In genomic region chr11:41978951-41979350, GRCh38 we compare ENCODE assay signal across 19 cellular contexts.
DNase-seq lines count a peak whose midpoint lies in the region; FAIRE-seq and TF ChIP-seq lines count a peak whose summit lies in the region.
"Had no signal": no experiment of that assay in that cellular context is flagged by ENCODE, and none has a peak within 500 bp of the region (broad histone marks: within the 10 kb centered on the region; RNA-seq: fewer than 3 reads in every experiment).

No MANE protein-coding gene starts in this region.

- intact Hi-C loops in head of caudate nucleus (cut with DNase I), result no loop called here
- intact Hi-C loops in activated naive CD4-positive, alpha-beta T cell treated with anti-CD3 and anti-CD28 coated beads for 36 hours (cut with micrococcal nuclease), result no loop called here

- H4K20me1 ChIP-seq in astrocyte (ENCODE audit: insufficient read depth, low read length), result no peaks in the 10 kb centered on the region

- FAIRE-seq in astrocyte (lab: Jason Lieb, UNC) (no peak), small intestine (lab: Jason Lieb, UNC) (no peak)
- FAIRE-seq: GM12878 had no signal

- no peak for TF ChIP-seq CTCF in astrocyte (IDR thresholded peaks at IDR 0.05; ENCODE audit: insufficient read depth, low read depth, low read length)

- H3K4me3 Mint-ChIP-seq in astrocyte (ENCODE audit: unreplicated experiment), result no peak overlapping the region
- no peak overlapping the region for H3K4me3 Mint-ChIP-seq in activated naive CD4-positive, alpha-beta T cell treated with anti-CD3 and anti-CD28 coated beads for 36 hours

- H3K27me3 Mint-ChIP-seq in astrocyte (ENCODE audit: low read depth, unreplicated experiment), result no peaks in the 10 kb centered on the region
- no peaks in the 10 kb centered on the region for H3K27me3 Mint-ChIP-seq in activated naive CD4-positive, alpha-beta T cell treated with anti-CD3 and anti-CD28 coated beads for 36 hours (ENCODE audit: low read depth)

- H3K27me3 ChIP-seq in astrocyte (ENCODE audit: insufficient read depth, low read length) (no peaks in the 10 kb centered on the region), small intestine (ENCODE audit: control insufficient read depth in 2 of 2, insufficient read depth in 2 of 2, low read length in 2 of 2) (no peaks in the 10 kb centered on the region)
- H3K27me3 ChIP-seq: Peyer's patch had no signal

- no peaks in the 10 kb centered on the region for H3K79me2 ChIP-seq in astrocyte (ENCODE audit: insufficient read depth, low read length)

- H3K4me1 Mint-ChIP-seq in astrocyte (ENCODE audit: low read depth, unreplicated experiment), result peaks cover 5% of the 10 kb centered on the region
- H3K4me1 Mint-ChIP-seq in activated naive CD4-positive, alpha-beta T cell treated with anti-CD3 and anti-CD28 coated beads for 36 hours (ENCODE audit: low read depth), result no peaks in the 10 kb centered on the region

- WGBS in small intestine, 3 donors, result 61 to 79% (median 76%) methylated on average over 3 of the region's 3 CpGs

- no peak overlapping the region for H3K27ac ChIP-seq in astrocyte (ENCODE audit: low read depth, low read length)
- no peak overlapping the region for H3K27ac ChIP-seq in small intestine (ENCODE audit: low read depth in 1 of 2, low read length in 1 of 2)
- H3K27ac ChIP-seq: Peyer's patch had no signal

- no peaks in the 10 kb centered on the region for H3K9me3 Mint-ChIP-seq in astrocyte (ENCODE audit: unreplicated experiment)
- peaks cover 11% of the 10 kb centered on the region for H3K9me3 Mint-ChIP-seq in activated naive CD4-positive, alpha-beta T cell treated with anti-CD3 and anti-CD28 coated beads for 36 hours

- H3K36me3 Mint-ChIP-seq in astrocyte (ENCODE audit: low read depth, unreplicated experiment), result no peaks in the 10 kb centered on the region
- H3K36me3 Mint-ChIP-seq in activated naive CD4-positive, alpha-beta T cell treated with anti-CD3 and anti-CD28 coated beads for 36 hours (ENCODE audit: low read depth), result no peaks in the 10 kb centered on the region

- H3K4me3 ChIP-seq in astrocyte (ENCODE audit: insufficient read depth, low read depth, low read length), result no peak overlapping the region
- H3K4me3 ChIP-seq in small intestine (ENCODE audit: low read depth in 1 of 2, low read length in 2 of 2), result no peak overlapping the region
- H3K4me3 ChIP-seq: GM12878, Peyer's patch had no signal

- H3K9me3 ChIP-seq in astrocyte (ENCODE audit: insufficient read depth, low read depth, low read length) (peaks cover 5% of the 10 kb centered on the region), small intestine (ENCODE audit: control insufficient read depth, low read depth) (no peaks in the 10 kb centered on the region)
- H3K9me3 ChIP-seq: Peyer's patch had no signal

- peak; percentile 48 for DNase-seq in M059J (ENCODE audit: low read depth)
- peak; percentile 25 for DNase-seq in astrocyte (ENCODE audit: low read depth)
- peak in 36 of 42 donors; percentile 8 to 84 (median 48) for DNase-seq in head of caudate nucleus
- DNase-seq in small intestine, result peak; percentile 60
- no peak for DNase-seq in NCI-H82 treated with DMSO at 0.1 percent for 48 hours (lab: John Stamatoyannopoulos, UW; ENCODE audit: unreplicated experiment)
- no peak for DNase-seq in activated naive CD4-positive, alpha-beta T cell treated with anti-CD3 and anti-CD28 coated beads for 36 hours
- DNase-seq in kidney glomerular epithelial cell (lab: John Stamatoyannopoulos, UW), result no peak
- DNase-seq: ACHN, C1 segment of cervical spinal cord, DMS 273 treated with DMSO at 0.1 percent for 48 hours, GOT3, MV-4-11, NCI-H1417, NCI-H187, NCI-H526 treated with DMSO at 0.1 percent for 48 hours, Peyer's patch, Right ventricle myocardium superior, SW 1271 had no signal

- H3K4me1 ChIP-seq in astrocyte (ENCODE audit: insufficient read depth, low read length), result no peaks in the 10 kb centered on the region
- H3K4me1 ChIP-seq in small intestine (ENCODE audit: control insufficient read depth in 2 of 2, insufficient read depth in 1 of 2, low read depth in 1 of 2, low read length in 1 of 2), result no peaks in the 10 kb centered on the region
- H3K4me1 ChIP-seq: Peyer's patch had no signal

- CTCF ChIA-PET in activated naive CD4-positive, alpha-beta T cell treated with anti-CD3 and anti-CD28 coated beads for 36 hours (lab: Charles Lee), result no interaction called here

- H3K36me3 ChIP-seq in astrocyte (ENCODE audit: insufficient read depth, low read length) (no peaks in the 10 kb centered on the region), small intestine (ENCODE audit: control insufficient read depth in 2 of 2, insufficient read depth in 2 of 2, low read length in 2 of 2) (no peaks in the 10 kb centered on the region)
- H3K36me3 ChIP-seq: Peyer's patch had no signal

- H3K9ac ChIP-seq in astrocyte (ENCODE audit: low read length), result no peak overlapping the region

- H3K4me2 ChIP-seq in astrocyte (ENCODE audit: low read length), result no peak overlapping the region

- no peak overlapping the region for H2AFZ ChIP-seq in astrocyte (ENCODE audit: low read depth, low read length)

- no peak overlapping the region for H3K27ac Mint-ChIP-seq in astrocyte (ENCODE audit: unreplicated experiment)
- no peak overlapping the region for H3K27ac Mint-ChIP-seq in activated naive CD4-positive, alpha-beta T cell treated with anti-CD3 and anti-CD28 coated beads for 36 hours

Comparison
In these comparisons a context has a peak if more than half of its experiments do, and no peak if none do; other contexts are left out.
1. DNase-seq: peak in M059J (single experiment), astrocyte (single experiment), head of caudate nucleus (36 of 42) and small intestine (single experiment); none in NCI-H82 treated with DMSO at 0.1 percent for 48 hours (single experiment), activated naive CD4-positive, alpha-beta T cell treated with anti-CD3 and anti-CD28 coated beads for 36 hours (single experiment) and kidney glomerular epithelial cell (single experiment).